In the genomic region with DNA sequence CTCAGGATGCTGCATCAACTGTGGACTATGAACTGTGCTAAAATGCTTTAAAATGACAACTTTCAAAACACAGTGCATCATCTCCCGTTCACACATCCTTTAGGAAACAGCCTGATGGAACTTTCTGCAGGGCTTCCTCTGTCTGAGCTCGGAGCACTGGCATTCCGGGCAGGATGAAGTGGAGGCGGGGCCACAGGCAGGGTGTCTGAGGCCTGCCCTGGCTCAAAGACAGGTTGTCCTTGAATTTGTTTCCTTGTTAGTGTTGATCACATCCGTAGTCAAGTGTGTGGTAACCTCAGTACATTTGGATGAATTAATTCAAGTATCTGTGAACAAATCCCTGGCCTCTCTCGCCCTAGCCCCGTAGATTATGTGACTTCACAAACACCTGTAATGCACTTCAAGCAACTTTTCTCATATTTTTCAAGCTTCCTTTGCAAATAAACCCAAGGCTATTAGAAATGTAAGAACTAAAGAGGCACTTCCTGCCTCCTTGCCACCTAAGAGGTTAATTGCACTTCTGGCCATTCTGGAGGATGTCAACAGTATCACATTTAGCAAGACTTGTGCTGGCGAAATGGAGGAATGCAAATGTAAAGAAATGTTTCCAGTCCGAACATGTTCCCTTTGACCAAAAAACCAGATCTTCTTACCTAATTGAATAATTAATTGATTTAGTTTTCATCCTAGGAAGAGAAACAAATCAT, we compare ENCODE assay signal across 13 cellular contexts. TPM values are rescaled to one million over a fixed set of nuclear protein-coding genes. Genes with fewer than 3 reads are reported as not detected.
DNase-seq lines count a peak whose midpoint lies in the region; ATAC-seq and TF ChIP-seq lines count a peak whose summit lies in the region.
"Had no signal": no experiment of that assay in that cellular context is flagged by ENCODE, and none has a peak within 500 bp of the region (broad histone marks: within the 10 kb centered on the region; RNA-seq: fewer than 3 reads in every experiment).

No MANE protein-coding gene starts in this region.

- H3K36me3 Mint-ChIP-seq in CD8-positive, alpha-beta memory T cell = no peaks in the 10 kb centered on the region

- DNase-seq in CD8-positive, alpha-beta memory T cell = no peak
- DNase-seq in NCI-H510A (lab: John Stamatoyannopoulos, UW) = peak; percentile 62
- DNase-seq in foreskin keratinocyte = peak; percentile 32 to 44
- DNase-seq in NCI-H2081 (lab: John Stamatoyannopoulos, UW) = no peak
- no peak for DNase-seq in midbrain (lab: John Stamatoyannopoulos, UW)
- DNase-seq in hypothalamus (lab: John Stamatoyannopoulos, UW) = no peak
- DNase-seq: activated effector memory CD4-positive, alpha-beta T cell treated with Interleukin-2 at 50 U/mL for 16 hours; effector CD4-positive, alpha-beta T cell; GOT3; NCI-H526 treated with DMSO at 0.1 percent for 48 hours; trophoblast cell had no signal

- H3K27me3 Mint-ChIP-seq in CD8-positive, alpha-beta memory T cell = peaks cover 2 to 9% of the 10 kb centered on the region in 2 donors

- no peaks in the 10 kb centered on the region for H3K36me3 ChIP-seq in CD8-positive, alpha-beta memory T cell (ENCODE audit: insufficient read depth, low read length)
- peaks cover 47% of the 10 kb centered on the region for H3K36me3 ChIP-seq in neutrophil

- TF ChIP-seq CTCF in foreskin keratinocyte (conservative IDR thresholded peaks at IDR 0.05) = no peak
- TF ChIP-seq CTCF in neutrophil (IDR thresholded peaks at IDR 0.05) = no peak

- H3K9me3 ChIP-seq in CD8-positive, alpha-beta memory T cell (ENCODE audit: low read length) = no peaks in the 10 kb centered on the region
- no peaks in the 10 kb centered on the region for H3K9me3 ChIP-seq in neutrophil

- no peaks in the 10 kb centered on the region for H3K4me1 ChIP-seq in CD8-positive, alpha-beta memory T cell (ENCODE audit: insufficient read depth, low read length)
- H3K4me1 ChIP-seq in foreskin keratinocyte (no peaks in the 10 kb centered on the region), neutrophil (ENCODE audit: control insufficient read depth in 1 of 2, insufficient read depth in 1 of 2, low read depth in 1 of 2, low read length in 1 of 2) (peaks cover 71 to 86% of the 10 kb centered on the region in 2 experiments)

- H3K27ac Mint-ChIP-seq in CD8-positive, alpha-beta memory T cell = peak overlapping the region in 2 of 8 donors; percentile 39 to 75

- ATAC-seq in foreskin keratinocyte = peak; percentile 22
- ATAC-seq in activated CD4-positive, CD25-positive, alpha-beta regulatory T cell treated with anti-CD3 and anti-CD28 coated beads, Interleukin-2, amount 50 U/mL, for 24 hours = no peak

- H3K4me3 Mint-ChIP-seq in CD8-positive, alpha-beta memory T cell = peak overlapping the region in 4 of 7 donors; percentile 19 to 28 (median 22)

- H3K27me3 ChIP-seq in CD8-positive, alpha-beta memory T cell (ENCODE audit: insufficient read depth, low read length, poor library complexity, severe bottlenecking) = no peaks in the 10 kb centered on the region
- H3K27me3 ChIP-seq in foreskin keratinocyte (peaks cover 14% of the 10 kb centered on the region), neutrophil (no peaks in the 10 kb centered on the region)

- peaks cover 10 to 23% (median 12%) of the 10 kb centered on the region in 3 donors for H3K4me1 Mint-ChIP-seq in CD8-positive, alpha-beta memory T cell

- POLR2A ChIA-PET in CD8-positive, alpha-beta memory T cell (lab: Charles Lee) = no interaction called here

- no peaks in the 10 kb centered on the region for H3K9me3 Mint-ChIP-seq in CD8-positive, alpha-beta memory T cell

- CTCF ChIA-PET in CD8-positive, alpha-beta memory T cell (lab: Charles Lee) = no interaction called here

- no peak overlapping the region for H3K4me3 ChIP-seq in CD8-positive, alpha-beta memory T cell (ENCODE audit: low read length)
- H3K4me3 ChIP-seq in neutrophil (ENCODE audit: low read depth in 1 of 2, low read length in 1 of 2) = peak overlapping the region; percentile 85 to 90

- H3K27ac ChIP-seq in CD8-positive, alpha-beta memory T cell (ENCODE audit: low read depth, low read length) = no peak overlapping the region
- H3K27ac ChIP-seq in foreskin keratinocyte (no peak overlapping the region), neutrophil (peak overlapping the region; percentile 99)

RNA-seq across cellular contexts. Expression of a gene that starts 3.1 kb away (rescaled TPM):
- under 1 TPM; 0.50 to 0.53 TPM for total RNA-seq in CD8-positive, alpha-beta memory T cell
- polyA plus RNA-seq in CD8-positive, alpha-beta memory T cell = 0.02 TPM
- not detected in 2 replicates for total RNA-seq in foreskin keratinocyte
- not detected in 2 replicates for polyA plus RNA-seq in foreskin keratinocyte

RNA-seq across cellular contexts. Expression of a gene that starts 33.5 kb away (rescaled TPM):
- total RNA-seq in CD8-positive, alpha-beta memory T cell = under 1 TPM; 0.13 to 0.31 TPM
- polyA plus RNA-seq in CD8-positive, alpha-beta memory T cell = not detected
- total RNA-seq in foreskin keratinocyte = 2.0 and 2.6 TPM in 2 replicates
- 1.1 and 1.8 TPM in 2 replicates for polyA plus RNA-seq in foreskin keratinocyte

RNA-seq across cellular contexts. Expression of a gene that starts 47.9 kb away (rescaled TPM):
- not detected for total RNA-seq in CD8-positive, alpha-beta memory T cell
- not detected for polyA plus RNA-seq in CD8-positive, alpha-beta memory T cell
- total RNA-seq in foreskin keratinocyte = not detected in 2 replicates
- not detected in 2 replicates for polyA plus RNA-seq in foreskin keratinocyte

Comparison
In these comparisons a context has a peak if more than half of its experiments do, and no peak if none do; other contexts are left out.
1. DNase-seq: peak in NCI-H510A (single experiment) and foreskin keratinocyte (2 of 2); none in CD8-positive, alpha-beta memory T cell (0 of 5), NCI-H2081 (0 of 2), midbrain (single experiment) and hypothalamus (0 of 51).